In genomic region chr6:30691208-30691872, GRCh38 we compare ENCODE assay signal across 8 cellular contexts. TPM values are rescaled to one million over a fixed set of nuclear protein-coding genes. Genes with fewer than 3 reads are reported as not detected.
DNase-seq lines count a peak whose midpoint lies in the region; FAIRE-seq and TF ChIP-seq lines count a peak whose summit lies in the region.

No MANE protein-coding gene starts in this region.

- no peak for FAIRE-seq in HTR-8/SVneo (lab: Jason Lieb, UNC)

- H3K4me3 ChIP-seq in Caco-2 (ENCODE audit: low read depth, low read length) (peak overlapping the region; percentile 75), duodenal mucosa (ENCODE audit: low read depth in 1 of 2, low read length in 2 of 2) (peak overlapping the region; percentile 91 to 95), neural progenitor cell (peak overlapping the region; percentile 76)

- H3K36me3 ChIP-seq in Caco-2 (ENCODE audit: control insufficient read depth, insufficient read depth, low read length), result no peaks in the 10 kb centered on the region
- H3K36me3 ChIP-seq in duodenal mucosa (ENCODE audit: control insufficient read depth in 1 of 2, insufficient read depth in 2 of 2, low read length in 2 of 2), result no peaks in the 10 kb centered on the region
- no peaks in the 10 kb centered on the region for H3K36me3 ChIP-seq in neural progenitor cell

- BruUV-seq in Caco-2 (replicated peaks; lab: Mats Ljungman, UMichigan), result TSS peak; percentile 35

- peak overlapping the region; percentile 88 for H3K4me2 ChIP-seq in neural progenitor cell

- peak overlapping the region; percentile 39 for H3K27ac Mint-ChIP-seq in Caco-2 (ENCODE audit: unreplicated experiment)
- peak overlapping the region; percentile 30 for H3K27ac Mint-ChIP-seq in neural progenitor cell

- H4K20me1 ChIP-seq in neural progenitor cell (ENCODE audit: low read depth), result no peaks in the 10 kb centered on the region

- H3K27me3 ChIP-seq in Caco-2 (replicated peaks; ENCODE audit: control insufficient read depth, insufficient read depth, low read length) (no peaks in the 10 kb centered on the region), duodenal mucosa (ENCODE audit: control insufficient read depth in 1 of 2, insufficient read depth in 2 of 2, low read length in 2 of 2) (no peaks in the 10 kb centered on the region), neural progenitor cell (no peaks in the 10 kb centered on the region)

- intact Hi-C loops in Caco-2 (cut with micrococcal nuclease; ENCODE audit: unreplicated experiment), result no loop called here

- CTCF ChIA-PET in Caco-2 (lab: Charles Lee), result interaction anchor here (0.7 to 2.0 kb wide), 4 partner anchors 13 to 449 kb away, joined by 3 to 6 read pairs (median 5); partner anchors contain the start of genes DHX16 and MDC1

- peak overlapping the region; percentile 89 for H2AFZ ChIP-seq in neural progenitor cell (replicated peaks)

- POLR2A ChIA-PET in Caco-2 (lab: Charles Lee), result interaction anchor here (1.6 kb wide), 1 partner anchor 26 kb away, joined by 12 read pairs; the partner anchor contains the start of gene MDC1

- H3K79me2 ChIP-seq in neural progenitor cell (ENCODE audit: low read depth), result peaks cover 29% of the 10 kb centered on the region

- no peak overlapping the region for H3K27ac ChIP-seq in duodenal mucosa (ENCODE audit: low read depth, low read length)
- H3K27ac ChIP-seq in neural progenitor cell, result peak overlapping the region; percentile 35

- H3K4me1 ChIP-seq in Caco-2 (peaks cover 31% of the 10 kb centered on the region), duodenal mucosa (ENCODE audit: control insufficient read depth in 1 of 2, insufficient read depth in 2 of 2, low read length in 2 of 2) (peaks cover 26 to 28% of the 10 kb centered on the region in 2 donors), neural progenitor cell (peaks cover 23% of the 10 kb centered on the region)

- H3K9me3 ChIP-seq in Caco-2, result no peaks in the 10 kb centered on the region
- H3K9me3 ChIP-seq in duodenal mucosa (ENCODE audit: control insufficient read depth in 1 of 2, low read length in 2 of 2), result no peaks in the 10 kb centered on the region
- H3K9me3 ChIP-seq in neural progenitor cell (ENCODE audit: low read depth), result no peaks in the 10 kb centered on the region

- H3K9ac ChIP-seq in duodenal mucosa (ENCODE audit: low read depth in 1 of 2, low read length in 2 of 2) (peak overlapping the region in 1 of 2 donors; percentile 60), neural progenitor cell (no peak overlapping the region)

- H3K27me3 Mint-ChIP-seq in Caco-2 (ENCODE audit: insufficient read depth, unreplicated experiment), result no peaks in the 10 kb centered on the region
- peaks cover 5% of the 10 kb centered on the region for H3K27me3 Mint-ChIP-seq in neural progenitor cell (ENCODE audit: insufficient read depth, low read depth)

- H3K4me1 Mint-ChIP-seq in Caco-2 (ENCODE audit: low read depth, unreplicated experiment) (peaks cover 45% of the 10 kb centered on the region), neural progenitor cell (peaks cover 43% of the 10 kb centered on the region)

- H3K36me3 Mint-ChIP-seq in Caco-2 (ENCODE audit: insufficient read depth, unreplicated experiment) (peaks cover 7% of the 10 kb centered on the region), neural progenitor cell (peaks cover 6% of the 10 kb centered on the region)

- H3K9me3 Mint-ChIP-seq in Caco-2 (ENCODE audit: unreplicated experiment), result no peaks in the 10 kb centered on the region
- no peaks in the 10 kb centered on the region for H3K9me3 Mint-ChIP-seq in neural progenitor cell

- TF ChIP-seq CTCF in Caco-2 (IDR thresholded peaks at IDR 0.05; ENCODE audit: insufficient read depth in 1 of 2, low read depth in 1 of 2, low read length in 1 of 2, severe bottlenecking in 1 of 2, unreplicated experiment in 1 of 2) (no peak), neural progenitor cell (IDR thresholded peaks at IDR 0.05) (no peak)

- DNase-seq in Caco-2, result no peak
- DNase-seq in NCI-H146 treated with DMSO at 0.1 percent for 48 hours (lab: John Stamatoyannopoulos, UW; ENCODE audit: unreplicated experiment), result peak; percentile 64
- DNase-seq in neural progenitor cell (ENCODE audit: low spot score), result peak; percentile 79
- DNase-seq in HK-2 (ENCODE audit: unreplicated experiment), result no peak
- no peak for DNase-seq in HTR-8/SVneo (ENCODE audit: insufficient read length, low spot score)
- no peak for DNase-seq in cerebellar nuclear complex (lab: John Stamatoyannopoulos, UW)
- DNase-seq in retina, result no peak

- peak overlapping the region; percentile 74 for H3K4me3 Mint-ChIP-seq in Caco-2 (ENCODE audit: unreplicated experiment)
- peak overlapping the region; percentile 92 for H3K4me3 Mint-ChIP-seq in neural progenitor cell

- peaks cover 43% of the 10 kb centered on the region for H3F3A ChIP-seq in neural progenitor cell (ENCODE audit: low read depth)

RNA-seq across cellular contexts. Expression of gene NRM, which starts 0.6 kb away (rescaled TPM):
- 31.7 and 32.1 TPM in 2 replicates for total RNA-seq in Caco-2 (2022)
- 12.4 and 38.3 TPM in 2 replicates for total RNA-seq in neural progenitor cell (ENCODE audit: low replicate concordance)

RNA-seq across cellular contexts. Expression of gene PPP1R18, which starts 4.9 kb away (rescaled TPM):
- total RNA-seq in Caco-2 (2022) (6.6 and 9.7 TPM in 2 replicates), neural progenitor cell (ENCODE audit: low replicate concordance) (10.2 and 25.4 TPM in 2 replicates)

RNA-seq across cellular contexts. Expression of gene DHX16, which starts 18.5 kb away (rescaled TPM):
- total RNA-seq in Caco-2 (2022), result 36.6 and 40.6 TPM in 2 replicates
- 17.6 and 29.2 TPM in 2 replicates for total RNA-seq in neural progenitor cell (ENCODE audit: low replicate concordance)

RNA-seq across cellular contexts. Expression of gene MDC1, which starts 25.7 kb away (rescaled TPM):
- 46.6 and 48.6 TPM in 2 replicates for total RNA-seq in Caco-2 (2022)
- 22.6 and 29.5 TPM in 2 replicates for total RNA-seq in neural progenitor cell (ENCODE audit: low replicate concordance)

RNA-seq across cellular contexts. Expression of gene TUBB, which starts 28.8 kb away (rescaled TPM):
- total RNA-seq in Caco-2 (2022), result 742 and 788 TPM in 2 replicates
- 1,479 and 2,270 TPM in 2 replicates for total RNA-seq in neural progenitor cell (ENCODE audit: low replicate concordance)

Comparison
In these comparisons a context has a peak if more than half of its experiments do, and no peak if none do; other contexts are left out.
1. DNase-seq: peak in NCI-H146 treated with DMSO at 0.1 percent for 48 hours (single experiment) and neural progenitor cell (single experiment); none in Caco-2 (0 of 2), HK-2 (single experiment), HTR-8/SVneo (single experiment), cerebellar nuclear complex (0 of 2) and retina (single experiment).
2. Peak in every context shown above with its lines, with median percentiles within 50 percentile points of each other: H3K4me3 ChIP-seq.